Comparison of ENCODE assay signal across 21 cellular contexts in genomic region chr21:27818847-27819246, GRCh38.
DNase-seq lines count a peak whose midpoint lies in the region; ATAC-seq and TF ChIP-seq lines count a peak whose summit lies in the region.
"Had no signal": no experiment of that assay in that cellular context is flagged by ENCODE, and none has a peak within 500 bp of the region (broad histone marks: within the 10 kb centered on the region; RNA-seq: fewer than 3 reads in every experiment).

No MANE protein-coding gene starts in this region.

- peak overlapping the region; percentile 92 to 98 (median 93) for H3K27ac Mint-ChIP-seq in nephron
- H3K27ac Mint-ChIP-seq: activated CD8-positive, alpha-beta T cell treated with anti-CD3 and anti-CD28 coated beads for 36 hours; activated T-cell treated with anti-CD3 and anti-CD28 coated beads, Interleukin-2, amount 50 U/mL, for 72 hours; naive thymus-derived CD4-positive, alpha-beta T cell; stimulated activated naive B cell treated with anti-CD40 and anti-IgM and Interleukin-4, amounts not matched to agents 10 μg/mL and 1 μg/mL and 100 μg/mL, for 72 hours; T-helper 17 cell; WTC11 had no signal

- no peak overlapping the region for H3K4me3 Mint-ChIP-seq in nephron
- H3K4me3 Mint-ChIP-seq: activated CD8-positive, alpha-beta T cell treated with anti-CD3 and anti-CD28 coated beads for 36 hours; activated T-cell treated with anti-CD3 and anti-CD28 coated beads, Interleukin-2, amount 50 U/mL, for 72 hours; naive thymus-derived CD4-positive, alpha-beta T cell; stimulated activated naive B cell treated with anti-CD40 and anti-IgM and Interleukin-4, amounts not matched to agents 10 μg/mL and 1 μg/mL and 100 μg/mL, for 72 hours; T-helper 17 cell; WTC11 had no signal

- no peaks in the 10 kb centered on the region for H3K36me3 Mint-ChIP-seq in nephron (ENCODE audit: low read depth)
- H3K36me3 Mint-ChIP-seq: naive thymus-derived CD4-positive, alpha-beta T cell; stimulated activated naive B cell treated with anti-CD40 and anti-IgM and Interleukin-4, amounts not matched to agents 10 μg/mL and 1 μg/mL and 100 μg/mL, for 72 hours; WTC11 had no signal

- no peak for DNase-seq in left ventricle myocardium inferior
- DNase-seq in left ventricle myocardium superior = no peak
- peak; percentile 16 to 63 for DNase-seq in foreskin keratinocyte
- DNase-seq in vagina (ENCODE audit: extremely low spot score in 2 of 2) = no peak
- DNase-seq in activated effector memory CD4-positive, alpha-beta T cell treated with Interleukin-2 at 50 U/mL for 16 hours = no peak
- DNase-seq: 8988T; activated CD8-positive, alpha-beta T cell treated with anti-CD3 and anti-CD28 coated beads for 36 hours; activated T-cell treated with anti-CD3 and anti-CD28 coated beads, Interleukin-2, amount 50 U/mL, for 72 hours; DMS153; H7; left colon; naive thymus-derived CD4-positive, alpha-beta T cell; NCI-H1930; SHP77 treated with DMSO at 0.1 percent for 48 hours; stimulated activated naive B cell treated with anti-CD40 and anti-IgM and Interleukin-4, amounts not matched to agents 10 μg/mL and 1 μg/mL and 100 μg/mL, for 72 hours; T-helper 17 cell had no signal

- H3K4me1 Mint-ChIP-seq in nephron = peaks cover 43% of the 10 kb centered on the region
- H3K4me1 Mint-ChIP-seq: naive thymus-derived CD4-positive, alpha-beta T cell; stimulated activated naive B cell treated with anti-CD40 and anti-IgM and Interleukin-4, amounts not matched to agents 10 μg/mL and 1 μg/mL and 100 μg/mL, for 72 hours; T-helper 17 cell; WTC11 had no signal

- intact Hi-C loops in left ventricle myocardium inferior (cut with micrococcal nuclease) = no loop called here
- intact Hi-C loops in left ventricle myocardium superior (cut with micrococcal nuclease) = no loop called here
- intact Hi-C loops in vagina (cut with DNase I) = no loop called here

- peak overlapping the region; percentile 43 for H3K27ac ChIP-seq in left ventricle myocardium inferior (replicated peaks)
- H3K27ac ChIP-seq in foreskin keratinocyte = no peak overlapping the region
- peak overlapping the region; percentile 76 for H3K27ac ChIP-seq in vagina
- H3K27ac ChIP-seq: cardiac muscle cell had no signal

- peaks cover 24% of the 10 kb centered on the region for H3K4me1 ChIP-seq in left ventricle myocardium inferior
- no peaks in the 10 kb centered on the region for H3K4me1 ChIP-seq in foreskin keratinocyte
- peaks cover 17% of the 10 kb centered on the region for H3K4me1 ChIP-seq in vagina

- no peaks in the 10 kb centered on the region for H3K9me3 Mint-ChIP-seq in nephron
- H3K9me3 Mint-ChIP-seq: activated T-cell treated with anti-CD3 and anti-CD28 coated beads, Interleukin-2, amount 50 U/mL, for 72 hours; WTC11 had no signal

- no peak for TF ChIP-seq CTCF in left ventricle myocardium inferior (IDR thresholded peaks at IDR 0.05; ENCODE audit: borderline replicate concordance)
- TF ChIP-seq CTCF in foreskin keratinocyte (conservative IDR thresholded peaks at IDR 0.05) = no peak
- TF ChIP-seq CTCF in nephron (IDR thresholded peaks at IDR 0.05; ENCODE audit: unreplicated experiment in 3 of 3) = no peak
- no peak for TF ChIP-seq CTCF in vagina (IDR thresholded peaks at IDR 0.05)

- H3K27me3 Mint-ChIP-seq in nephron (ENCODE audit: low read depth) = no peaks in the 10 kb centered on the region
- H3K27me3 Mint-ChIP-seq: activated CD8-positive, alpha-beta T cell treated with anti-CD3 and anti-CD28 coated beads for 36 hours; naive thymus-derived CD4-positive, alpha-beta T cell; stimulated activated naive B cell treated with anti-CD40 and anti-IgM and Interleukin-4, amounts not matched to agents 10 μg/mL and 1 μg/mL and 100 μg/mL, for 72 hours; T-helper 17 cell had no signal

- no peak overlapping the region for H3K4me3 ChIP-seq in left ventricle myocardium inferior
- H3K4me3 ChIP-seq in vagina = no peak overlapping the region
- H3K4me3 ChIP-seq: cardiac muscle cell had no signal

- no peak for ATAC-seq in left ventricle myocardium superior
- no peak for ATAC-seq in foreskin keratinocyte
- no peak for ATAC-seq in HG03025 (IDR thresholded peaks at IDR 0.05; ENCODE audit: low FRiP score, unreplicated experiment)
- no peak for ATAC-seq in HG02759 (IDR thresholded peaks at IDR 0.05; ENCODE audit: unreplicated experiment)
- ATAC-seq: activated CD8-positive, alpha-beta T cell treated with anti-CD3 and anti-CD28 coated beads for 36 hours; activated T-cell treated with anti-CD3 and anti-CD28 coated beads, Interleukin-2, amount 50 U/mL, for 72 hours; left colon; naive thymus-derived CD4-positive, alpha-beta T cell; stimulated activated naive B cell treated with anti-CD40 and anti-IgM and Interleukin-4, amounts not matched to agents 10 μg/mL and 1 μg/mL and 100 μg/mL, for 72 hours; T-helper 17 cell; WTC11 had no signal

- no peaks in the 10 kb centered on the region for H3K36me3 ChIP-seq in left ventricle myocardium inferior
- no peaks in the 10 kb centered on the region for H3K36me3 ChIP-seq in vagina
- H3K36me3 ChIP-seq: cardiac muscle cell had no signal

- TF ChIP-seq POLR2A in vagina (IDR thresholded peaks at IDR 0.05) = no peak

- H3K27me3 ChIP-seq in left ventricle myocardium inferior (ENCODE audit: low read depth) (no peaks in the 10 kb centered on the region), foreskin keratinocyte (no peaks in the 10 kb centered on the region), vagina (no peaks in the 10 kb centered on the region)
- H3K27me3 ChIP-seq: cardiac muscle cell had no signal

- H3K9me3 ChIP-seq in left ventricle myocardium inferior (replicated peaks) (no peaks in the 10 kb centered on the region), vagina (no peaks in the 10 kb centered on the region)

Comparison
In these comparisons a context has a peak if more than half of its experiments do, and no peak if none do; other contexts are left out.
1. DNase-seq: peak in foreskin keratinocyte (2 of 2); none in left ventricle myocardium inferior (single experiment), left ventricle myocardium superior (single experiment), vagina (0 of 2) and activated effector memory CD4-positive, alpha-beta T cell treated with Interleukin-2 at 50 U/mL for 16 hours (single experiment).